In the genomic region with DNA sequence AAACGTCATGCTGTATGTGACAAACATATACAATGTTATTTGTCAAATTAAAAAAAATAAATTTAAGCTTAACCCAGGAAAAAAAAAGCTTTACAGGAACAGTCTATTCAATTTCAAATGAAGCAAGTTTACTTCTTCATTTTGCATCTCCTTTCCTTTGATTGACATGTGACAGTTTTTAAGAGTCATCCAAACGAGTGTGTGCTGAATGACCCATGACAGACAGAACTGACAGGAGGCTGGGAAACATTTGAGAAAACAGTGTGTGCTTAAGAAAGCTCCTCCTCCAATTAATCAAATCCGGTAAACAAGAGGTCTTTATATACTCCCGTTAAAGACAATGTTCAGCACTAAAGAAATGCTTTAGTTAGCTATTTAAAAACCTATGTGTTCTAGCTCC, we compare ENCODE assay signal across 20 cellular contexts.
"Had no signal": no experiment of that assay in that cellular context is flagged by ENCODE, and none has a peak within 500 bp of the region (broad histone marks: within the 10 kb centered on the region; RNA-seq: fewer than 3 reads in every experiment).

No MANE protein-coding gene starts in this region.

- H3K9me3 ChIP-seq: colonic mucosa, mucosa of descending colon, pancreas, thoracic aorta, upper lobe of left lung had no signal

- H3K27me3 ChIP-seq: colonic mucosa, pancreas, sigmoid colon, spleen, upper lobe of left lung had no signal

- DNase-seq: activated CD4-positive, alpha-beta memory T cell treated with anti-CD3 and anti-CD28 coated beads, Interleukin-2, amount 10 ng/mL, durations not matched to agents 7 days and 5 days; activated CD4-positive, alpha-beta T cell treated with anti-CD3 and anti-CD28 coated beads for 48 hours; activated CD4-positive, CD25-positive, alpha-beta regulatory T cell; activated CD8-positive, alpha-beta memory T cell treated with anti-CD3 and anti-CD28 coated beads, Interleukin-2, amount 10 ng/mL, durations not matched to agents 7 days and 5 days; activated naive CD4-positive, alpha-beta T cell; activated naive CD8-positive, alpha-beta T cell treated with anti-CD3 and anti-CD28 coated beads for 36 hours; amniotic stem cell; caudate nucleus; colonic mucosa; endodermal cell; kidney glomerular epithelial cell; left ventricle myocardium superior; mucosa of descending colon; naive thymus-derived CD4-positive, alpha-beta T cell; pancreas; sigmoid colon; spleen; stimulated activated naive B cell treated with anti-CD40 and anti-IgM and Interleukin-4, amounts not matched to agents 10 μg/mL and 1 μg/mL and 100 μg/mL, for 72 hours; upper lobe of left lung had no signal

- H3K4me3 ChIP-seq: colonic mucosa, mucosa of descending colon, pancreas, sigmoid colon, spleen, upper lobe of left lung had no signal

- H3K27ac ChIP-seq: colonic mucosa, pancreas, sigmoid colon, spleen, upper lobe of left lung had no signal

- H3K4me1 ChIP-seq: colonic mucosa, pancreas, upper lobe of left lung had no signal

- H3K36me3 ChIP-seq: colonic mucosa, pancreas, sigmoid colon, thoracic aorta, upper lobe of left lung had no signal
